Comparison of ENCODE assay signal across 10 cellular contexts in genomic region chr1:223702735-223703667, GRCh38. TPM values are rescaled to one million over a fixed set of nuclear protein-coding genes. Genes with fewer than 3 reads are reported as not detected.
DNase-seq lines count a peak whose midpoint lies in the region; ATAC-seq, FAIRE-seq and TF ChIP-seq lines count a peak whose summit lies in the region.
"Had no signal": no experiment of that assay in that cellular context is flagged by ENCODE, and none has a peak within 500 bp of the region (broad histone marks: within the 10 kb centered on the region; RNA-seq: fewer than 3 reads in every experiment).

No MANE protein-coding gene starts in this region.

- ATAC-seq in HG03571 (IDR thresholded peaks at IDR 0.05; ENCODE audit: unreplicated experiment), result no peak

- H3K4me1 Mint-ChIP-seq in activated naive CD8-positive, alpha-beta T cell treated with anti-CD3 and anti-CD28 coated beads for 36 hours, result peaks cover 26% of the 10 kb centered on the region
- peaks cover 32% of the 10 kb centered on the region for H3K4me1 Mint-ChIP-seq in endothelial cell (ENCODE audit: unreplicated experiment)

- peaks cover 6% of the 10 kb centered on the region for H3K27me3 Mint-ChIP-seq in activated naive CD8-positive, alpha-beta T cell treated with anti-CD3 and anti-CD28 coated beads for 36 hours
- H3K27me3 Mint-ChIP-seq in endothelial cell (ENCODE audit: unreplicated experiment), result no peaks in the 10 kb centered on the region

- FAIRE-seq in D721Med (lab: Jason Lieb, UNC), result no peak

- in situ Hi-C loops in ACHN (cut with HindIII; ENCODE audit: low pct_ligation_motif_present, low pct_unique_long_range_greater_than_20kb, low sequenced_read_pairs), result no loop called here

- H3K36me3 Mint-ChIP-seq in activated naive CD8-positive, alpha-beta T cell treated with anti-CD3 and anti-CD28 coated beads for 36 hours, result no peaks in the 10 kb centered on the region
- H3K36me3 Mint-ChIP-seq in endothelial cell (ENCODE audit: low read depth, unreplicated experiment), result no peaks in the 10 kb centered on the region

- TF ChIP-seq CTCF in D721Med (IDR thresholded peaks at IDR 0.05; ENCODE audit: insufficient read depth, missing control alignments), result no peak
- no peak for TF ChIP-seq CTCF in endothelial cell (IDR thresholded peaks at IDR 0.05; ENCODE audit: unreplicated experiment)

- H3K27ac Mint-ChIP-seq in activated naive CD8-positive, alpha-beta T cell treated with anti-CD3 and anti-CD28 coated beads for 36 hours, result peak overlapping the region; percentile 13
- H3K27ac Mint-ChIP-seq in endothelial cell (ENCODE audit: unreplicated experiment), result no peak overlapping the region

- no peak overlapping the region for H3K4me3 Mint-ChIP-seq in activated naive CD8-positive, alpha-beta T cell treated with anti-CD3 and anti-CD28 coated beads for 36 hours
- no peak overlapping the region for H3K4me3 Mint-ChIP-seq in endothelial cell (ENCODE audit: unreplicated experiment)

- DNase-seq in ACHN (peak; percentile 74), HCEC 1CT (peak; percentile 80), iris pigment epithelial cell (ENCODE audit: low read depth) (peak; percentile 70), D721Med (ENCODE audit: insufficient read length, low spot score) (no peak), endothelial cell (ENCODE audit: low spot score) (no peak), NCI-H2171 (lab: John Stamatoyannopoulos, UW) (no peak)
- DNase-seq in activated naive CD8-positive, alpha-beta T cell treated with anti-CD3 and anti-CD28 coated beads for 36 hours, result no peak
- DNase-seq: T-helper 1 cell, testis had no signal

- H3K9me3 Mint-ChIP-seq in activated naive CD8-positive, alpha-beta T cell treated with anti-CD3 and anti-CD28 coated beads for 36 hours, result no peaks in the 10 kb centered on the region
- no peaks in the 10 kb centered on the region for H3K9me3 Mint-ChIP-seq in endothelial cell (ENCODE audit: unreplicated experiment)

RNA-seq across cellular contexts. Expression of gene CAPN2, which starts 9.3 kb away (rescaled TPM):
- 10 to 100 TPM; 23.6 to 24.3 TPM for total RNA-seq in activated naive CD8-positive, alpha-beta T cell treated with anti-CD3 and anti-CD28 coated beads for 36 hours
- total RNA-seq in endothelial cell (ENCODE audit: unreplicated experiment), result 184 TPM

RNA-seq across cellular contexts. Expression of gene CAPN8, which starts 37.5 kb away (rescaled TPM):
- not detected for total RNA-seq in activated naive CD8-positive, alpha-beta T cell treated with anti-CD3 and anti-CD28 coated beads for 36 hours
- 0.13 TPM for total RNA-seq in endothelial cell (ENCODE audit: unreplicated experiment)

Comparison
In these comparisons a context has a peak if more than half of its experiments do, and no peak if none do; other contexts are left out.
1. DNase-seq: peak in ACHN (single experiment), HCEC 1CT (single experiment) and iris pigment epithelial cell (single experiment); none in activated naive CD8-positive, alpha-beta T cell treated with anti-CD3 and anti-CD28 coated beads for 36 hours (single experiment), D721Med (single experiment), endothelial cell (single experiment) and NCI-H2171 (single experiment).